ENCODE assay signal across 33 cellular contexts in the genomic region with DNA sequence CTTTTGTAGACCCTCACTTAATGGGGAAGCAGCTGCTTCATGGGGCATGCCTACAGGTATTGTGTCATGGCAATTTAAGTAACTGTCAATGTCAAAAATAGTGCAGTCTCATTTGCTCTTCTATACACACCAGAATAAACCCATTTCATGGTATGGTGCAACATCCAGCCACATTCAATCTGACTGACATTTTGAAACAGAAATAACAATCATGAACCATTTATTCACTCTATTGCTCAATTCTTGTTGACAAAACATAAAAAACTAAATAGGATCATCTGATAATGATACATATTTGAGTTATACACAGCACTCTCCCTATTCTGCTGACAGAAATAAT.
"Had no signal": no experiment of that assay in that cellular context is flagged by ENCODE, and none has a peak within 500 bp of the region (broad histone marks: within the 10 kb centered on the region; RNA-seq: fewer than 3 reads in every experiment).

No MANE protein-coding gene starts in this region.

- H3K4me3 ChIP-seq: body of pancreas, breast epithelium, Peyer's patch had no signal

- H3K9me3 ChIP-seq: body of pancreas, breast epithelium, Peyer's patch had no signal

- H3K27me3 ChIP-seq: body of pancreas, breast epithelium, Peyer's patch had no signal

- FAIRE-seq: astrocyte, colon had no signal

- H3K36me3 ChIP-seq: breast epithelium, Peyer's patch, WERI-Rb-1 had no signal

- ATAC-seq: activated CD8-positive, alpha-beta T cell treated with anti-CD3 and anti-CD28 coated beads for 36 hours; activated T-cell treated with anti-CD3 and anti-CD28 coated beads, Interleukin-2, amount 50 U/mL, for 72 hours; activated T-helper 17 cell treated with anti-CD3 and anti-CD28 coated beads, Interleukin-2, amount 50 U/mL, for 72 hours; PC-3 had no signal

- H3K4me1 ChIP-seq: breast epithelium had no signal

- DNase-seq: activated CD4-positive, alpha-beta T cell treated with anti-CD3 and anti-CD28 coated beads for 1 hour; activated CD4-positive, alpha-beta T cell treated with anti-CD3 and anti-CD28 coated beads, Interleukin-2, amount 10 ng/mL, durations not matched to agents 24 days and 14 days; activated CD4-positive, alpha-beta T cell treated with anti-CD3 and anti-CD28 coated beads, Interleukin-2, amount 50 U/mL, for 4 hours; activated CD4-positive, CD25-positive, alpha-beta regulatory T cell; activated CD8-positive, alpha-beta T cell treated with anti-CD3 and anti-CD28 coated beads for 36 hours; activated effector memory CD4-positive, alpha-beta T cell treated with anti-CD3 and anti-CD28 coated beads, Interleukin-2, amount 50 U/mL, for 16 hours; activated naive CD4-positive, alpha-beta T cell treated with Interleukin-2 at 50 U/mL for 16 hours; activated naive CD8-positive, alpha-beta T cell treated with anti-CD3 and anti-CD28 coated beads, Interleukin-2, amount 10 ng/mL, durations not matched to agents 7 days and 5 days; activated T-cell treated with anti-CD3 and anti-CD28 coated beads, Interleukin-2, amount 50 U/mL, for 1 hour; activated T-cell treated with anti-CD3 and anti-CD28 coated beads, Interleukin-2, amount 50 U/mL, for 72 hours; caudate nucleus; cerebellar nuclear complex; NCI-H1092; NCI-H1436 treated with DMSO at 0.1 percent for 48 hours; NCI-H187; NCI-H2029 treated with DMSO at 0.1 percent for 48 hours; NCI-H2107; NCI-H2171; NCI-H510A; NCI-H526; NCI-H748 treated with DMSO at 0.1 percent for 48 hours; NK-92 treated with Interleukin-12 subunit alpha and Interleukin-12 subunit beta, amount 100 ng/mL, for 24 hours; PC-3; Peyer's patch; RPMI8226; SHP77 treated with DMSO at 0.1 percent for 48 hours; T1000; WERI-Rb-1 had no signal

- H3K27ac ChIP-seq: breast epithelium, Peyer's patch, WERI-Rb-1 had no signal
